ENCODE assay signal across 8 cellular contexts in genomic region chr2:28408764-28409599, GRCh38. TPM values are rescaled to one million over a fixed set of nuclear protein-coding genes. Genes with fewer than 3 reads are reported as not detected.
DNase-seq lines count a peak whose midpoint lies in the region; ATAC-seq and TF ChIP-seq lines count a peak whose summit lies in the region.

No MANE protein-coding gene starts in this region.

- peaks cover 75% of the 10 kb centered on the region for H3K4me1 Mint-ChIP-seq in activated CD4-positive, alpha-beta memory T cell treated with anti-CD3 and anti-CD28 coated beads for 36 hours (ENCODE audit: low read depth)

- peak overlapping the region; percentile 38 for H3K4me3 Mint-ChIP-seq in activated CD4-positive, alpha-beta memory T cell treated with anti-CD3 and anti-CD28 coated beads for 36 hours

- H2AFZ ChIP-seq in HCT116 (ENCODE audit: low read depth, low read length, poor library complexity, severe bottlenecking) = no peak overlapping the region

- H3K4me1 ChIP-seq in HCT116 (ENCODE audit: control insufficient read depth in 1 of 2, insufficient read depth in 2 of 2, low read length in 2 of 2) (peaks cover 32 to 51% of the 10 kb centered on the region in 2 experiments), thyroid gland (peaks cover 0 to 13% of the 10 kb centered on the region in 2 donors)

- peak overlapping the region; percentile 84 for H3K27ac ChIP-seq in HCT116 (ENCODE audit: low read depth, low read length)
- no peak overlapping the region for H3K27ac ChIP-seq in thyroid gland

- peak overlapping the region; percentile 67 for H3K4me2 ChIP-seq in HCT116 (ENCODE audit: low read length)

- RAD21 ChIA-PET in HCT116 (lab: Charles Lee; ENCODE audit: low non-redundant PET in 1 of 2, low total read pairs in 2 of 2, uncharacterized antibody in 2 of 2, unreplicated experiment in 2 of 2) = no interaction called here

- H3K27me3 ChIP-seq in HCT116 (ENCODE audit: insufficient read depth, low read length) (no peaks in the 10 kb centered on the region), thyroid gland (no peaks in the 10 kb centered on the region)

- intact Hi-C loops in HCT116 (cut with micrococcal nuclease) (no loop called here), thyroid gland (cut with DNase I) (loop anchor here (5.0 kb wide), 1 partner anchor 702 kb away; no protein-coding TSS in a partner anchor)
- intact Hi-C loops in activated CD4-positive, alpha-beta memory T cell treated with anti-CD3 and anti-CD28 coated beads for 36 hours (cut with micrococcal nuclease) = loop anchor here (1.0 kb wide), 1 partner anchor 19 kb away; no protein-coding TSS in a partner anchor

- WGBS in thyroid gland, 2 donors = 85 to 88% methylated on average over 24 to 26 of the region's 26 CpGs

- H3K9me2 ChIP-seq in HCT116 (ENCODE audit: insufficient read depth) = no peaks in the 10 kb centered on the region

- BruUV-seq in HCT116 (replicated peaks; lab: Mats Ljungman, UMichigan) = no TSS peak

- peak overlapping the region; percentile 52 for H3K9ac ChIP-seq in HCT116 (ENCODE audit: low read length)

- DNase-seq in HCT116 (ENCODE audit: low read depth, low spot score) = peak; percentile 84
- DNase-seq in activated CD4-positive, alpha-beta memory T cell treated with anti-CD3 and anti-CD28 coated beads for 36 hours = peak; percentile 85
- peak; percentile 79 for DNase-seq in epithelial cell of esophagus (ENCODE audit: low read depth)
- DNase-seq in stimulated activated CD4-positive, alpha-beta T cell treated with anti-CD3 and anti-CD28 coated beads, Interleukin-15, amount 100 ng/mL, for 24 hours = peak; percentile 82
- DNase-seq in thyroid gland = no peak
- no peak for DNase-seq in DMS79 treated with DMSO at 0.1 percent for 48 hours (lab: John Stamatoyannopoulos, UW)

- H3K9me3 ChIP-seq in HCT116 (ENCODE audit: control insufficient read depth in 1 of 2, insufficient read depth in 1 of 2, low read depth in 1 of 2, low read length in 2 of 2) = no peaks in the 10 kb centered on the region
- H3K9me3 ChIP-seq in thyroid gland = no peaks in the 10 kb centered on the region

- no peak for TF ChIP-seq POLR2A in HCT116 (IDR thresholded peaks at IDR 0.05; ENCODE audit: borderline replicate concordance, extremely low read depth, insufficient read depth, insufficient read length)
- TF ChIP-seq POLR2A in thyroid gland (IDR thresholded peaks at IDR 0.05) = no peak

- peak overlapping the region in 1 of 2 experiments; percentile 9; a peak in 1 of 4 replicates for H3K4me3 ChIP-seq in HCT116 (replicated peaks in 1 of 2; ENCODE audit: low read depth in 1 of 2, low read length in 2 of 2)
- no peak overlapping the region for H3K4me3 ChIP-seq in epithelial cell of esophagus (ENCODE audit: low read length)
- no peak overlapping the region for H3K4me3 ChIP-seq in thyroid gland (replicated peaks in 1 of 3)

- ATAC-seq in HCT116 (peak; percentile 89), SK-N-SH treated with all-trans-retinoic acid at 6 μM for 48 hours (no peak), GM21360 (IDR thresholded peaks at IDR 0.05; ENCODE audit: unreplicated experiment) (no peak)

- no peaks in the 10 kb centered on the region for H3K9me3 Mint-ChIP-seq in activated CD4-positive, alpha-beta memory T cell treated with anti-CD3 and anti-CD28 coated beads for 36 hours

- peaks cover 89% of the 10 kb centered on the region for H3K36me3 Mint-ChIP-seq in activated CD4-positive, alpha-beta memory T cell treated with anti-CD3 and anti-CD28 coated beads for 36 hours

- TF ChIP-seq CTCF in HCT116 (IDR thresholded peaks at IDR 0.05 in 2 of 3, conservative IDR thresholded peaks at IDR 0.05 in 1 of 3; ENCODE audit: borderline replicate concordance in 1 of 3, insufficient read depth in 1 of 3, low read depth in 2 of 3, low read length in 2 of 3) (no peak), epithelial cell of esophagus (IDR thresholded peaks at IDR 0.05; ENCODE audit: insufficient read depth, low read depth, low read length, missing control alignments) (no peak), thyroid gland (IDR thresholded peaks at IDR 0.05) (no peak)

- no peaks in the 10 kb centered on the region for H3K27me3 Mint-ChIP-seq in activated CD4-positive, alpha-beta memory T cell treated with anti-CD3 and anti-CD28 coated beads for 36 hours

- peak overlapping the region; percentile 95 for H3K27ac Mint-ChIP-seq in activated CD4-positive, alpha-beta memory T cell treated with anti-CD3 and anti-CD28 coated beads for 36 hours

- no peak for TF ChIP-seq RAD21 in HCT116 (IDR thresholded peaks at IDR 0.05; ENCODE audit: low read depth)

- POLR2A ChIA-PET in HCT116 (lab: Charles Lee) = no interaction called here
- POLR2A ChIA-PET in activated CD4-positive, alpha-beta memory T cell treated with anti-CD3 and anti-CD28 coated beads for 36 hours (lab: Charles Lee) = interaction anchor here (0.8 to 2.8 kb wide), 5 partner anchors 16 to 40 kb away, joined by 3 to 15 read pairs (median 4); partner anchors contain the start of gene FOSL2

- H4K20me1 ChIP-seq in HCT116 (ENCODE audit: insufficient read depth) = no peaks in the 10 kb centered on the region

- peaks cover 2 to 46% of the 10 kb centered on the region in 2 experiments; a peak in 3 of 4 replicates for H3K36me3 ChIP-seq in HCT116 (ENCODE audit: control insufficient read depth in 1 of 2, insufficient read depth in 2 of 2, low read length in 2 of 2)
- peaks cover 93 to 100% of the 10 kb centered on the region in 2 donors for H3K36me3 ChIP-seq in thyroid gland

- peaks cover under 1% of the 10 kb centered on the region; the same call in 1 of the 2 replicates for H3K79me2 ChIP-seq in HCT116 (ENCODE audit: insufficient read depth, low read length)

- CTCF ChIA-PET in HCT116 (lab: Charles Lee) = no interaction called here
- CTCF ChIA-PET in activated CD4-positive, alpha-beta memory T cell treated with anti-CD3 and anti-CD28 coated beads for 36 hours (lab: Charles Lee) = interaction anchor here (0.6 to 1.7 kb wide), 5 partner anchors 8 to 705 kb away, joined by 3 to 9 read pairs (median 4); partner anchors contain the start of gene FOSL2

TF ChIP-seq in HCT116, 20 proteins besides CTCF, POLR2A, EP300 and RAD21 (continues in another document):
- TF ChIP-seq YY1 (IDR thresholded peaks at IDR 0.05; ENCODE audit: extremely low read depth, insufficient replicate concordance, low read depth, low read length) (peak; percentile 37), JUND (IDR thresholded peaks at IDR 0.05) (peak; percentile 88), SRF (IDR thresholded peaks at IDR 0.05; ENCODE audit: low read depth) (0 out of 2 replicates have a peak, but pooled peaks have one; percentile 23), FOSL1 (IDR thresholded peaks at IDR 0.05; ENCODE audit: low read depth) (peak; percentile 86), SIN3A (IDR thresholded peaks at IDR 0.05; ENCODE audit: low read depth) (peak; percentile 63; the same call in 1 of the 2 replicates), SP1 (IDR thresholded peaks at IDR 0.05; ENCODE audit: low read depth) (peak; percentile 79), CBX3 (IDR thresholded peaks at IDR 0.05; ENCODE audit: low read depth) (peak; percentile 78; the same call in 1 of the 2 replicates), ELF1 (IDR thresholded peaks at IDR 0.05; ENCODE audit: borderline replicate concordance, low read depth) (no peak), EGR1 (IDR thresholded peaks at IDR 0.05; ENCODE audit: low read depth) (no peak), ATF3 (IDR thresholded peaks at IDR 0.05) (no peak), CEBPB (IDR thresholded peaks at IDR 0.05; ENCODE audit: low read depth) (no peak; the same call in none of the 2 replicates), POLR2AphosphoS5 (IDR thresholded peaks at IDR 0.05; ENCODE audit: low read depth, low read length) (peak; percentile 44; the same call in 1 of the 2 replicates), EZH2 (IDR thresholded peaks at IDR 0.05) (no peak)

TF ChIP-seq in SK-N-SH treated with all-trans-retinoic acid at 6 μM for 48 hours, 23 proteins besides CTCF, POLR2A, EP300 and RAD21 (continues in another document):
- TF ChIP-seq ZNF8 (CRISPR knock-in tag; IDR thresholded peaks at IDR 0.05) (no peak), ARNTL (CRISPR knock-in tag; IDR thresholded peaks at IDR 0.05; ENCODE audit: borderline replicate concordance, low read depth) (no peak), BACH2 (CRISPR knock-in tag; IDR thresholded peaks at IDR 0.05; ENCODE audit: borderline replicate concordance) (no peak), POU6F1 (CRISPR knock-in tag; IDR thresholded peaks at IDR 0.05; ENCODE audit: borderline replicate concordance, low read depth) (no peak), TOX (CRISPR knock-in tag; IDR thresholded peaks at IDR 0.05; ENCODE audit: borderline replicate concordance) (no peak), ESRRG (CRISPR knock-in tag; IDR thresholded peaks at IDR 0.05) (no peak), CSDC2 (CRISPR knock-in tag; IDR thresholded peaks at IDR 0.05) (no peak), ZFP3 (CRISPR knock-in tag; IDR thresholded peaks at IDR 0.05) (no peak)

RNA-seq across cellular contexts. Expression of gene FOSL2, which starts 16.3 kb away (rescaled TPM):
- total RNA-seq in HCT116 (2021; ENCODE audit: unreplicated experiment) = 44.8 TPM
- 21.9 and 28.4 TPM in 2 replicates for polyA plus RNA-seq in HCT116 (2012)
- 100 to 1,000 TPM; 172 to 182 TPM for total RNA-seq in activated CD4-positive, alpha-beta memory T cell treated with anti-CD3 and anti-CD28 coated beads for 36 hours
- 10 to 100 TPM; 30.7 to 85.1 (median 40.6) TPM for total RNA-seq in thyroid gland

Comparison
In these comparisons a context has a peak if more than half of its experiments do, and no peak if none do; other contexts are left out.
1. DNase-seq: peak in HCT116 (single experiment), activated CD4-positive, alpha-beta memory T cell treated with anti-CD3 and anti-CD28 coated beads for 36 hours (single experiment), epithelial cell of esophagus (single experiment) and stimulated activated CD4-positive, alpha-beta T cell treated with anti-CD3 and anti-CD28 coated beads, Interleukin-15, amount 100 ng/mL, for 24 hours (single experiment); none in thyroid gland (0 of 2) and DMS79 treated with DMSO at 0.1 percent for 48 hours (single experiment).